ENCODE assay signal across 1 cellular context in the genomic region with DNA sequence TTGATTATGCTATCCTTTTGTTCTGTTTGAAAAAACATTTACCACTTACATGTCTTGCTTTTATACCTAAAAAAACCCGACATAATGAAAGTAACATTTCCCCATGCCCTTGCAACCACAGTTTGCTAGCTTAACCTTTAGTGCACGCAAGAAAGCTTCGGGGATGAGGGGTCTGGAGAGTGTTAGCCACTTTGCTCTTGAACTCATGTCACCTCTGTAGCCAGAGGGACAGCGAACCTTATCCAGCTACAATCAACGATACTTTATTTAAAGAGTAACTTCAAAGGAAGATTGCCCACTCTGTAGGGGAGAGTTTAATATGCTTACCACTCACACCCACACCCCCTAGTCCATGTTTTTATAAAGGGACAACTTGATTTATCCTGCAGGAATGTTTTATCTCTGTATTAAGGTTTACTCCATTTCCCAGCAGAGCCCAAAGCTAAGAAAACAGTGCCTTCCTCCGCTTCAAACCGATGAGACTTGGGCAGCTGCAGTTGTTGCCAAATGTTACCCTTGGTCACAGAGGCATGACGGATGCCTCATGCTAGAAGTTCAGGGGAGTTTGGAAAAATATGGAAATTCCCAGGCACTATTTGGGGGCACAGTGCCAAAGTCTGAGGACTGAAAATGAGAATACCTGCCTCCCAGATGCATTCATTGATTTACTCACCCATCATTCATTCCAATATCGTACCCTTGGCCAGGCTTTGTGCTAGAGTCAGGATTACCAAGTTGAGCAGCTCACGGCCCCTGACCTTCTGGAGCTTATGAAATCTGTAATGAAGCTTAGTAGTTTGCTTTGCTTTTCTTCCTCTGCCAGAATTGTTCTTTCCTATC.
TF ChIP-seq lines count a peak whose summit lies in the region.

No MANE protein-coding gene starts in this region.

TF ChIP-seq in endothelial cell of umbilical vein, 7 proteins besides CTCF, POLR2A, EP300 and RAD21 (continued from another document):
- TF ChIP-seq POLR2AphosphoS5 (IDR thresholded peaks at IDR 0.05; ENCODE audit: insufficient read depth, low read depth, low read length) = no peak
- TF ChIP-seq GATA2 (IDR thresholded peaks at IDR 0.05; ENCODE audit: insufficient read depth, insufficient read length, low read depth, low read length) = no peak
TF ChIP-seq in endothelial cell of umbilical vein: peak in this region for 0.
